5 cellular contexts compared by ENCODE assay signal in genomic region chr9:62877987-62878386, GRCh38.
DNase-seq lines count a peak whose midpoint lies in the region; TF ChIP-seq lines count a peak whose summit lies in the region.
"Not testable (repeated sequence)": the region's sequence is repeated elsewhere in the genome, so short reads cannot be mapped to it uniquely, and the experiment has no call there.

No MANE protein-coding gene starts in this region.

- H3K27me3 ChIP-seq in HL-60 (ENCODE audit: insufficient read depth, poor library complexity, severe bottlenecking): not testable (repeated sequence)

- not testable (repeated sequence) for TF ChIP-seq CTCF in HL-60 (IDR thresholded peaks at IDR 0.05; ENCODE audit: insufficient read depth, low read length); NB4 (IDR thresholded peaks at IDR 0.05; ENCODE audit: low read depth, low read length)

- not testable (repeated sequence) for H3K27ac ChIP-seq in HL-60 (replicated peaks)

- not testable (repeated sequence) for H3K4me3 ChIP-seq in HL-60 (replicated peaks; ENCODE audit: insufficient read depth, low read length); NB4 (ENCODE audit: low read depth, low read length)

- not testable (repeated sequence) for TF ChIP-seq POLR2A in NB4 (IDR thresholded peaks at IDR 0.05; ENCODE audit: extremely low read depth, insufficient read length)

- DNase-seq in CD1c-positive myeloid dendritic cell (ENCODE audit: extremely low spot score): peak; percentile 43
- peak; percentile 30 to 79 for DNase-seq in HL-60 (ENCODE audit: low read depth in 1 of 2, low spot score in 1 of 2)
- peak; percentile 46 for DNase-seq in NB4 (ENCODE audit: low read depth)
- peak; percentile 11 for DNase-seq in SK-N-DZ (ENCODE audit: low spot score)
- DNase-seq in myocyte (ENCODE audit: low read depth): peak; percentile 13
